Comparison of ENCODE assay signal across 24 cellular contexts in genomic region chr19:6246174-6247006, GRCh38. TPM values are rescaled to one million over a fixed set of nuclear protein-coding genes. Genes with fewer than 3 reads are reported as not detected.
A peak's percentile ranks its signal among the peaks of the same experiment; 100 is the strongest.
DNase-seq lines count a peak whose midpoint lies in the region; ATAC-seq, FAIRE-seq and TF ChIP-seq lines count a peak whose summit lies in the region.
"Had no signal": no experiment of that assay in that cellular context is flagged by ENCODE, and none has a peak within 500 bp of the region (broad histone marks: within the 10 kb centered on the region; RNA-seq: fewer than 3 reads in every experiment).

No MANE protein-coding gene starts in this region.

- WGBS in HepG2 (ENCODE audit: low lambda C conversion rate) = 63% methylated on average over 20 of the region's 20 CpGs
- WGBS in right lobe of liver (ENCODE audit: insufficient coverage, low coverage, low lambda C conversion rate, missing lambda C conversion rate) = 69% methylated on average over 20 of the region's 20 CpGs
- WGBS in H1 (ENCODE audit: extremely low coverage in 1 of 2, insufficient coverage in 1 of 2, insufficient read length in 1 of 2, insufficient replicate concordance in 2 of 2, low coverage in 1 of 2, low lambda C conversion rate in 2 of 2, missing lambda C conversion rate in 1 of 2), 2 experiments = 93% methylated on average over 20 of the region's 20 CpGs; no CpG with 5 or more reads in 1 of the 2 experiments

- H3K4me3 ChIP-seq in HepG2 (replicated peaks in 1 of 3; ENCODE audit: insufficient read depth in 1 of 3, low read depth in 2 of 3, low read length in 3 of 3) (no peak overlapping the region), right lobe of liver (no peak overlapping the region), HEK293 (ENCODE audit: low read depth, low read length) (no peak overlapping the region), H1 (ENCODE audit: extremely low read depth in 1 of 4, insufficient read depth in 2 of 4, low read depth in 3 of 4, low read length in 4 of 4) (no peak overlapping the region; a peak in 1 of 8 replicates)
- H3K4me3 ChIP-seq: A549, SJCRH30 had no signal

- intact Hi-C loops in HepG2 (cut with micrococcal nuclease; ENCODE audit: unreplicated experiment) = no loop called here
- intact Hi-C loops in right lobe of liver (cut with DNase I) = no loop called here

- H3K9ac ChIP-seq in HepG2 (ENCODE audit: insufficient read depth, low read depth, low read length) (no peak overlapping the region; the same call in 1 of the 2 replicates), H1 (replicated peaks in 1 of 4; ENCODE audit: extremely low read depth in 1 of 4, low read depth in 3 of 4, low read length in 3 of 4) (no peak overlapping the region)

- no peak overlapping the region for H3K4me3 Mint-ChIP-seq in stimulated activated memory B cell treated with anti-CD40 and anti-IgM and Interleukin-4, amounts not matched to agents 10 μg/mL and 1 μg/mL and 100 μg/mL, for 72 hours

- H3K36me3 Mint-ChIP-seq in stimulated activated memory B cell treated with anti-CD40 and anti-IgM and Interleukin-4, amounts not matched to agents 10 μg/mL and 1 μg/mL and 100 μg/mL, for 72 hours = peaks cover 49% of the 10 kb centered on the region

- H3K4me1 Mint-ChIP-seq in stimulated activated memory B cell treated with anti-CD40 and anti-IgM and Interleukin-4, amounts not matched to agents 10 μg/mL and 1 μg/mL and 100 μg/mL, for 72 hours = peaks cover 75% of the 10 kb centered on the region

- no peak overlapping the region for H3K4me2 ChIP-seq in HepG2 (ENCODE audit: low read depth, low read length)
- H3K4me2 ChIP-seq in H1 (ENCODE audit: insufficient read depth in 1 of 2, low read depth in 2 of 2, low read length in 2 of 2) = no peak overlapping the region
- H3K4me2 ChIP-seq: A549 had no signal

- H3K56ac ChIP-seq in H1 (replicated peaks; ENCODE audit: insufficient read length, low read depth, low read length) = no peak overlapping the region

- H3K27ac ChIP-seq in HepG2 (ENCODE audit: extremely low read length, insufficient read depth, low read length) (peak overlapping the region; percentile 48), right lobe of liver (no peak overlapping the region), HEK293 (ENCODE audit: extremely low read depth, low read depth, low read length) (no peak overlapping the region), H1 (ENCODE audit: low read depth, low read length) (no peak overlapping the region)
- H3K27ac ChIP-seq: A549, HL-60, SJCRH30 had no signal

- no peaks in the 10 kb centered on the region for H3K23me2 ChIP-seq in H1 (ENCODE audit: low read depth, low read length)

- H3K27me3 ChIP-seq in HepG2 (ENCODE audit: control insufficient read depth in 1 of 2, insufficient read depth in 2 of 2, low read length in 2 of 2) = no peaks in the 10 kb centered on the region
- H3K27me3 ChIP-seq in right lobe of liver = no peaks in the 10 kb centered on the region
- no peaks in the 10 kb centered on the region for H3K27me3 ChIP-seq in H1 (replicated peaks in 1 of 4; ENCODE audit: control insufficient read depth in 3 of 4, extremely low read depth in 1 of 4, insufficient read depth in 3 of 4, low read length in 3 of 4)
- H3K27me3 ChIP-seq: SJCRH30 had no signal

- no peak overlapping the region for H3K18ac ChIP-seq in H1 (ENCODE audit: extremely low read depth, low read length)

- H4K5ac ChIP-seq in H1 (ENCODE audit: insufficient read length, low read depth, low read length) = no peak overlapping the region

- no peak overlapping the region for H2BK20ac ChIP-seq in H1 (ENCODE audit: low read length)

- no peak overlapping the region for H2AFZ ChIP-seq in HepG2 (ENCODE audit: low read length)
- no peak overlapping the region for H2AFZ ChIP-seq in H1 (ENCODE audit: low read length)

- H2BK12ac ChIP-seq in H1 (ENCODE audit: low read depth, low read length) = no peak overlapping the region

- TF ChIP-seq EP300 in HepG2 (IDR thresholded peaks at IDR 0.05; ENCODE audit: low read depth in 2 of 2, low read length in 2 of 2) (no peak), HepG2 (CRISPR knock-in tag; IDR thresholded peaks at IDR 0.05; ENCODE audit: borderline replicate concordance) (no peak), H1 (IDR thresholded peaks at IDR 0.05; ENCODE audit: borderline replicate concordance in 1 of 2, low read depth in 2 of 2, low read length in 2 of 2) (no peak)

- H3K27ac Mint-ChIP-seq in stimulated activated memory B cell treated with anti-CD40 and anti-IgM and Interleukin-4, amounts not matched to agents 10 μg/mL and 1 μg/mL and 100 μg/mL, for 72 hours = peak overlapping the region; percentile 76

- H3K9me3 ChIP-seq in HepG2 (ENCODE audit: low read length) (no peaks in the 10 kb centered on the region), right lobe of liver (no peaks in the 10 kb centered on the region), HEK293 (ENCODE audit: control insufficient read depth, insufficient read depth, low read depth, low read length) (no peaks in the 10 kb centered on the region), H1 (ENCODE audit: insufficient read depth in 2 of 2, low read depth in 1 of 2, low read length in 1 of 2) (peaks cover 7 to 15% of the 10 kb centered on the region in 2 experiments; a peak in 3 of 4 replicates)
- H3K9me3 ChIP-seq: SJCRH30 had no signal

- TF ChIP-seq CTCF in HepG2 (CRISPR knock-in tag; IDR thresholded peaks at IDR 0.05) (no peak), right lobe of liver (IDR thresholded peaks at IDR 0.05) (no peak), HEK293 (tag by site-specific recombination; IDR thresholded peaks at IDR 0.05) (no peak), H1 (IDR thresholded peaks at IDR 0.05; ENCODE audit: control extremely low read depth in 1 of 3, insufficient read depth in 1 of 3, low read depth in 1 of 3, low read length in 3 of 3) (no peak)

- peaks cover 59% of the 10 kb centered on the region for H3K79me2 ChIP-seq in HepG2 (ENCODE audit: insufficient read depth, low read length)
- H3K79me2 ChIP-seq in H1 (ENCODE audit: control insufficient read depth in 1 of 2, insufficient read depth in 2 of 2, low read length in 2 of 2) = peaks cover 3 to 87% of the 10 kb centered on the region in 2 experiments

- no peak overlapping the region for H4K91ac ChIP-seq in H1 (replicated peaks; ENCODE audit: insufficient read length, low read length)

- no peak overlapping the region for H3K4ac ChIP-seq in H1 (replicated peaks; ENCODE audit: insufficient read length, low read depth, low read length)

- POLR2A ChIA-PET in HepG2 (lab: Yijun Ruan, JAX) (no interaction called here), HEK293 (lab: Yijun Ruan, JAX) (no interaction called here), H1 (lab: Charles Lee; ENCODE audit: partially characterized antibody) (no interaction called here)

- ATAC-seq in HepG2 (no peak; the same call in 2 of the 3 replicates), right lobe of liver (no peak), HG03378 (IDR thresholded peaks at IDR 0.05; ENCODE audit: unreplicated experiment) (no peak)
- ATAC-seq in stimulated activated memory B cell treated with anti-CD40 and anti-IgM and Interleukin-4, amounts not matched to agents 10 μg/mL and 1 μg/mL and 100 μg/mL, for 72 hours = no peak
- ATAC-seq: A549 had no signal

- TF ChIP-seq POLR2A in HepG2 (IDR thresholded peaks at IDR 0.05; ENCODE audit: insufficient read depth in 1 of 2, low read depth in 2 of 2, low read length in 2 of 2) = no peak
- no peak for TF ChIP-seq POLR2A in right lobe of liver (IDR thresholded peaks at IDR 0.05)
- no peak for TF ChIP-seq POLR2A in H1 (IDR thresholded peaks at IDR 0.05; ENCODE audit: control extremely low read depth in 1 of 2, low read depth in 2 of 2, low read length in 2 of 2)

- no peak overlapping the region for H2BK15ac ChIP-seq in H1 (ENCODE audit: low read length)

- no peak overlapping the region for H2BK120ac ChIP-seq in H1 (replicated peaks; ENCODE audit: low read depth, low read length)

- no peak overlapping the region for H3K14ac ChIP-seq in H1 (ENCODE audit: insufficient read length)

- H3K9me3 Mint-ChIP-seq in stimulated activated memory B cell treated with anti-CD40 and anti-IgM and Interleukin-4, amounts not matched to agents 10 μg/mL and 1 μg/mL and 100 μg/mL, for 72 hours = peaks cover 3% of the 10 kb centered on the region

- H2AK5ac ChIP-seq in H1 (ENCODE audit: low read depth, low read length) = no peak overlapping the region

- no peak overlapping the region for H4K8ac ChIP-seq in H1 (ENCODE audit: extremely low read depth, insufficient read depth, low read length)

- TF ChIP-seq RAD21 in HepG2 (CRISPR knock-in tag; IDR thresholded peaks at IDR 0.05) (no peak), H1 (IDR thresholded peaks at IDR 0.05 in 1 of 2, conservative IDR thresholded peaks at IDR 0.05 in 1 of 2; ENCODE audit: low read depth in 2 of 2, low read length in 2 of 2) (no peak)

- in situ Hi-C loops in HepG2 (cut with HindIII; ENCODE audit: extremely low pct_ligation_motif_present, low pct_unique_long_range_greater_than_20kb) = no loop called here

- no peaks in the 10 kb centered on the region for H3K27me3 Mint-ChIP-seq in stimulated activated memory B cell treated with anti-CD40 and anti-IgM and Interleukin-4, amounts not matched to agents 10 μg/mL and 1 μg/mL and 100 μg/mL, for 72 hours

- 0 out of 2 replicates have a peak overlapping the region, but pooled peaks have one; percentile 9 for H2BK5ac ChIP-seq in H1 (ENCODE audit: low read depth, low read length)

- peaks cover 4% of the 10 kb centered on the region; the same call in 1 of the 2 replicates for H4K20me1 ChIP-seq in HepG2 (ENCODE audit: insufficient read depth, low read length)
- H4K20me1 ChIP-seq in H1 (replicated peaks in 1 of 2; ENCODE audit: control insufficient read depth in 1 of 2, insufficient read depth in 2 of 2, low read length in 2 of 2) = peaks cover 9 to 21% of the 10 kb centered on the region in 2 experiments

- FAIRE-seq in HepG2 (lab: Jason Lieb, UNC) (no peak), H1 (lab: Jason Lieb, UNC) (no peak)
- FAIRE-seq: A549, GM12891, GM18507 had no signal

- H3K79me1 ChIP-seq in H1 (ENCODE audit: low read depth, low read length) = peaks cover 13% of the 10 kb centered on the region

- no peak overlapping the region for H3K23ac ChIP-seq in H1 (ENCODE audit: insufficient read length)

- H3K4me1 ChIP-seq in HepG2 (ENCODE audit: insufficient read depth, low read length) (peaks cover 69% of the 10 kb centered on the region), right lobe of liver (peaks cover 0 to 7% (median 2%) of the 10 kb centered on the region in 4 donors), HEK293 (ENCODE audit: control insufficient read depth, insufficient read depth, low read length) (no peaks in the 10 kb centered on the region), H1 (replicated peaks in 1 of 4; ENCODE audit: control insufficient read depth in 3 of 4, insufficient read depth in 4 of 4, low read length in 3 of 4) (peaks cover 0 to 7% (median under 1%) of the 10 kb centered on the region in 4 experiments; a peak in 3 of 7 replicates)
- H3K4me1 ChIP-seq: A549, SJCRH30 had no signal

- H3K36me3 ChIP-seq in HepG2 (replicated peaks in 1 of 2; ENCODE audit: control insufficient read depth in 1 of 2, insufficient read depth in 2 of 2, low read length in 2 of 2) = peaks cover 3 to 12% of the 10 kb centered on the region in 2 experiments; a peak in 4 of 5 replicates
- H3K36me3 ChIP-seq in right lobe of liver = no peaks in the 10 kb centered on the region
- H3K36me3 ChIP-seq in HEK293 (ENCODE audit: control insufficient read depth in 2 of 2, insufficient read depth in 1 of 2, low read length in 2 of 2) = peaks cover 3 to 33% of the 10 kb centered on the region in 2 experiments; a peak in 2 of 3 replicates
- peaks cover 0 to 11% (median 4%) of the 10 kb centered on the region in 4 experiments; a peak in 3 of 8 replicates for H3K36me3 ChIP-seq in H1 (ENCODE audit: control insufficient read depth in 2 of 4, insufficient read depth in 4 of 4, low read length in 3 of 4)

- DNase-seq in HepG2 (ENCODE audit: low spot score) (peak; percentile 82), right lobe of liver (no peak), H1 (ENCODE audit: low read depth in 1 of 2, low spot score in 2 of 2) (no peak), HCEC 1CT (no peak), mesenteric fat pad (ENCODE audit: low spot score) (no peak)
- DNase-seq: DMS153, GF-D8, GOT3, IMR-90, Karpas-422, NCI-H1436, NCI-H1930, NCI-H226, NCI-H524, NCI-H82, OCI-M1, SJCRH30 had no signal

- BruUV-seq in HepG2 (replicated peaks; lab: Mats Ljungman, UMichigan) = no TSS peak

- CTCF ChIA-PET in HepG2 (lab: Yijun Ruan, JAX; ENCODE audit: low intra/inter-chr PET ratio, low total read pairs) (no interaction called here), HEK293 (lab: Yijun Ruan, JAX) (interaction anchor here (0.7 kb wide), 1 partner anchor 191 kb away, joined by 3 read pairs; no protein-coding TSS in a partner anchor), H1 (lab: Charles Lee; ENCODE audit: partially characterized antibody) (interaction anchor here (0.5 to 1.9 kb wide), 5 partner anchors 14 to 59 kb away, joined by 3 to 8 read pairs (median 3); no protein-coding TSS in a partner anchor)

RNA-seq across cellular contexts. Expression of gene MLLT1, which starts 33.4 kb away (rescaled TPM):
- 11.6 and 12.2 TPM in 2 replicates for total RNA-seq in HepG2 (2016; rRNA removed; fragmentation: Illumina TruSeq; extraction: Trizol)
- 8.6 and 9.6 TPM in 2 replicates for total RNA-seq in HepG2 (2016; cell fraction: cytosol; rRNA removed; fragmentation: Illumina TruSeq; extraction: Trizol; ENCODE audit: low read depth)
- 9.5 and 12.5 TPM in 2 replicates for total RNA-seq in HepG2 (2016; cell fraction: insoluble cytoplasmic fraction; rRNA removed; fragmentation: Illumina TruSeq; extraction: Trizol)
- total RNA-seq in HepG2 (2016; cell fraction: membrane; rRNA removed; fragmentation: Illumina TruSeq; extraction: Trizol) = 12.7 and 15.3 TPM in 2 replicates
- 8.8 and 10.0 TPM in 2 replicates for total RNA-seq in HepG2 (2016; cell fraction: nucleus; rRNA removed; fragmentation: Illumina TruSeq; extraction: Trizol)
- polyA plus RNA-seq in HepG2 (2011; rRNA removed) = 11.7 and 12.7 TPM in 2 replicates
- polyA plus RNA-seq in HepG2 (2011; cell fraction: cytosol; rRNA removed) = 7.4 and 11.8 TPM in 2 replicates
- 27.2 and 40.6 TPM in 2 replicates for polyA plus RNA-seq in HepG2 (2011; cell fraction: nucleus; rRNA removed)
- polyA plus RNA-seq in HepG2 (2012) = 11.3 and 13.5 TPM in 2 replicates
- 4.7 and 6.0 TPM in 2 replicates for polyA plus RNA-seq in HepG2 (2016; cell fraction: cytosol; fragmentation: Illumina TruSeq; extraction: Trizol; ENCODE audit: low read depth)
- polyA plus RNA-seq in HepG2 (2016; cell fraction: insoluble cytoplasmic fraction; fragmentation: Illumina TruSeq; extraction: Trizol; ENCODE audit: low read depth) = 21.6 and 27.3 TPM in 2 replicates
- 15.1 and 15.5 TPM in 2 replicates for polyA plus RNA-seq in HepG2 (2016; cell fraction: membrane; fragmentation: Illumina TruSeq; extraction: Trizol; ENCODE audit: low read depth)
- 29.9 and 38.7 TPM in 2 replicates for polyA plus RNA-seq in HepG2 (2016; cell fraction: nucleus; fragmentation: Illumina TruSeq; extraction: Trizol; ENCODE audit: insufficient read depth, low read depth)
- 22.8 and 26.1 TPM in 2 replicates for polyA minus RNA-seq in HepG2 (2011; rRNA and poly(A)+ RNA removed; ENCODE audit: low replicate concordance)
- polyA minus RNA-seq in HepG2 (2011; cell fraction: cytosol; rRNA and poly(A)+ RNA removed) = 20.7 and 22.7 TPM in 2 replicates
- polyA minus RNA-seq in HepG2 (2011; cell fraction: nucleus; rRNA and poly(A)+ RNA removed) = 5.4 and 5.6 TPM in 2 replicates
- total RNA-seq in right lobe of liver = 10 to 100 TPM; 11.3 to 24.3 (median 15.3) TPM
- total RNA-seq in H1 (2021; fragmentation: NEBNext Ultra II Directional; extraction: Animal tissue kit (Norgen Biotek cat#: 25700)) = 42.4 and 45.1 TPM in 2 replicates
- polyA plus RNA-seq in H1 (2011; rRNA removed) = 18.8 and 27.7 TPM in 2 replicates
- 19.7 TPM for polyA plus RNA-seq in H1 (2011; cell fraction: cytosol; rRNA removed)
- polyA plus RNA-seq in H1 (2011; cell fraction: nucleus; rRNA removed) = 74.8 TPM
- polyA plus RNA-seq in H1 (2012, experiment 1 of 2) = 24.7 to 35.8 TPM (median 32.5 TPM) in 4 replicates
- 17.2 TPM for polyA plus RNA-seq in H1 (2012, experiment 2 of 2)
- 22.0 TPM for polyA plus RNA-seq in H1 (2013, experiment 1 of 2)
- polyA plus RNA-seq in H1 (2013, experiment 2 of 2) = 21.5 TPM
- polyA minus RNA-seq in H1 (2011; rRNA and poly(A)+ RNA removed) = 7.1 and 12.4 TPM in 2 replicates
- polyA minus RNA-seq in H1 (2011; cell fraction: cytosol; rRNA and poly(A)+ RNA removed) = 42.9 TPM
- 13.2 TPM for polyA minus RNA-seq in H1 (2011; cell fraction: nucleus; rRNA and poly(A)+ RNA removed)
- 62.3 TPM for total RNA-seq in mesenteric fat pad

Comparison
In these comparisons a context has a peak if more than half of its experiments do, and no peak if none do; other contexts are left out.
1. Of the 63 proteins assayed by ChIP-seq in both HepG2 and HEK293: peak only in HepG2: PATZ1; only in HEK293: none; in both: none; in neither: 62.